ENCODE assay signal across 29 cellular contexts in the genomic region with DNA sequence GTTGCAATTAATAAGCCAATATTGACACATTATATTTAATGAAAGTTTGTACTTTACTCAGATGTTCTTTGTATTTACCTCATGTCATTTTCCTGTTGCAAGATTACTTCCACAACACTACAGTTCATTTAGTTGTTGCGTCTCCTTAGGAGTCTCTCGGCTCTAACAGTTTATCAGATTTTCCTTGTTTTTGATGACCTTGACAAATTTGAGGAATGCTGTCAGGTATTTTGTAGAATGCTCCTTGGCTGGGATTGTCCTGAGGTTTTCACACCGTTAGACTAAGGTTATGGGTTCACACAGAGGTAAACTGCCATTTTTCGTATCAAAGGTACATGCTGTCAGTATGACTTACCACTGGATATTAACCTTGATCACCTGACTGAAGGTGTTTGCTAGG.
"Had no signal": no experiment of that assay in that cellular context is flagged by ENCODE, and none has a peak within 500 bp of the region (broad histone marks: within the 10 kb centered on the region; RNA-seq: fewer than 3 reads in every experiment).

No MANE protein-coding gene starts in this region.

- H3K4me1 ChIP-seq: body of pancreas had no signal

- H3K9me3 ChIP-seq: body of pancreas, gastrocnemius medialis had no signal

- H3K27ac ChIP-seq: body of pancreas, gastrocnemius medialis, WERI-Rb-1 had no signal

- H3K36me3 ChIP-seq: gastrocnemius medialis, WERI-Rb-1 had no signal

- ATAC-seq: activated CD4-positive, CD25-positive, alpha-beta regulatory T cell treated with anti-CD3 and anti-CD28 coated beads, Interleukin-2, amount 50 U/mL, for 24 hours; activated CD8-positive, alpha-beta T cell treated with anti-CD3 and anti-CD28 coated beads for 36 hours; activated T-cell treated with anti-CD3 and anti-CD28 coated beads, Interleukin-2, amount 50 U/mL, for 4 hours; activated T-helper 17 cell treated with anti-CD3 and anti-CD28 coated beads, Interleukin-2, amount 50 U/mL, for 72 hours; body of pancreas; esophagus mucosa; foreskin keratinocyte; gastrocnemius medialis; T-helper 17 cell had no signal

- H3K27me3 Mint-ChIP-seq: activated naive CD8-positive, alpha-beta T cell; activated T-helper 17 cell treated with anti-CD3 and anti-CD28 coated beads, Interleukin-2, amount 50 U/mL, for 72 hours had no signal

- H3K4me3 ChIP-seq: body of pancreas, gastrocnemius medialis had no signal

- H3K9me3 Mint-ChIP-seq: activated B cell treated with CpG ODN at 0.5 μM for 24 hours; activated CD8-positive, alpha-beta T cell treated with anti-CD3 and anti-CD28 coated beads for 36 hours; activated T-cell treated with anti-CD3 and anti-CD28 coated beads, Interleukin-2, amount 50 U/mL, for 4 hours; activated T-helper 17 cell treated with anti-CD3 and anti-CD28 coated beads, Interleukin-2, amount 50 U/mL, for 72 hours; T-helper 2 cell treated with Interferon-gamma antibody and Interleukin-4, amounts not matched to agents 5 μg/mL and 100 μg/mL, for 36 hours had no signal

- FAIRE-seq: colon had no signal

- H3K27me3 ChIP-seq: body of pancreas, foreskin keratinocyte, gastrocnemius medialis had no signal

- H3K36me3 Mint-ChIP-seq: activated naive CD8-positive, alpha-beta T cell had no signal

- H3K4me3 Mint-ChIP-seq: activated B cell treated with CpG ODN at 0.5 μM for 24 hours; activated CD8-positive, alpha-beta T cell treated with anti-CD3 and anti-CD28 coated beads for 36 hours; activated naive CD8-positive, alpha-beta T cell; activated T-cell treated with anti-CD3 and anti-CD28 coated beads, Interleukin-2, amount 50 U/mL, for 4 hours; activated T-helper 17 cell treated with anti-CD3 and anti-CD28 coated beads, Interleukin-2, amount 50 U/mL, for 72 hours; T-helper 17 cell; T-helper 2 cell treated with Interferon-gamma antibody and Interleukin-4, amounts not matched to agents 5 μg/mL and 100 μg/mL, for 36 hours had no signal

- H3K4me1 Mint-ChIP-seq: activated B cell treated with CpG ODN at 0.5 μM for 24 hours; activated T-helper 17 cell treated with anti-CD3 and anti-CD28 coated beads, Interleukin-2, amount 50 U/mL, for 72 hours; T-helper 17 cell had no signal

- H3K27ac Mint-ChIP-seq: activated B cell treated with CpG ODN at 0.5 μM for 24 hours; activated CD8-positive, alpha-beta T cell treated with anti-CD3 and anti-CD28 coated beads for 36 hours; activated naive CD8-positive, alpha-beta T cell; activated T-helper 17 cell treated with anti-CD3 and anti-CD28 coated beads, Interleukin-2, amount 50 U/mL, for 72 hours; T-helper 17 cell; T-helper 2 cell treated with Interferon-gamma antibody and Interleukin-4, amounts not matched to agents 5 μg/mL and 100 μg/mL, for 36 hours had no signal

- DNase-seq: activated B cell treated with CpG ODN at 0.5 μM for 24 hours; activated CD4-positive, alpha-beta T cell treated with anti-CD3 and anti-CD28 coated beads for 48 hours; activated CD4-positive, alpha-beta T cell treated with anti-CD3 and anti-CD28 coated beads, Interleukin-2, amount 50 U/mL, for 1 hour; activated CD4-positive, alpha-beta T cell treated with anti-CD3 and anti-CD28 coated beads, Interleukin-2, amount 50 U/mL, for 48 hours; activated CD8-positive, alpha-beta memory T cell treated with anti-CD3 and anti-CD28 coated beads for 24 hours; activated CD8-positive, alpha-beta T cell treated with anti-CD3 and anti-CD28 coated beads for 36 hours; activated effector memory CD4-positive, alpha-beta T cell treated with Interleukin-2 at 50 U/mL for 16 hours; activated gamma-delta T cell treated with Interleukin-2 at 50 U/mL for 16 hours; activated naive CD4-positive, alpha-beta T cell treated with anti-CD3 and anti-CD28 coated beads, Interleukin-2, amount 50 U/mL, for 16 hours; activated naive CD4-positive, alpha-beta T cell treated with Interleukin-2 at 50 U/mL for 16 hours; activated T-cell treated with anti-CD3 and anti-CD28 coated beads, Interleukin-2, amount 50 U/mL, for 4 hours; amniotic stem cell; anterior cingulate cortex; body of pancreas; caudate nucleus; effector CD8-positive, alpha-beta T cell; foreskin keratinocyte; gastrocnemius medialis; glutamatergic neuron; T-helper 1 cell; T-helper 17 cell; T1000; WERI-Rb-1 had no signal
